Comparison of ENCODE assay signal across 3 cellular contexts in the genomic region with DNA sequence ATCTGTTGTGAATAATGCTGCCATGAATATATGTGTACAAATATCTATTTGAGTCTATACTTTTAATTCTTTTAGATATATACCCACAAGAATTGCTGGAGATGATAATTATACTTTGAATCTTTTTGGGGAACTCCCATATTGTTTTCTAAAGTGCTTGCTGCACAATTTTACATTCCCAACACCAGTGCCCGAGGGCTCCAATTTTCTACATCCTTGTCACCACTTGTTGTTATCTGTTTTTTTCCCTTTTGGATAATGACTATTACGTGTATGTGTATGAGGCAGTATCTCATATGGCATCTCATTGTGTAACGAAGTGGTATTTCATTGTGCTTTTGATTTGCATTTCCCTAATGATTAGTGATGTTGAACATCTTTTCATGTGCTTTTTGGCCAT.
"Had no signal": no experiment of that assay in that cellular context is flagged by ENCODE, and none has a peak within 500 bp of the region (broad histone marks: within the 10 kb centered on the region; RNA-seq: fewer than 3 reads in every experiment).

No MANE protein-coding gene starts in this region.

- DNase-seq: GDM1, GF-D8 had no signal

- ATAC-seq: GM12878 had no signal

- H3K4me3 ChIP-seq: GM12878 had no signal
